In genomic region chr10:3850999-3851937, GRCh38 we compare ENCODE assay signal across 8 cellular contexts.
DNase-seq lines count a peak whose midpoint lies in the region; ATAC-seq and TF ChIP-seq lines count a peak whose summit lies in the region.

No MANE protein-coding gene starts in this region.

- no peaks in the 10 kb centered on the region for H3K27me3 ChIP-seq in skeletal muscle tissue (ENCODE audit: control insufficient read depth in 3 of 3, insufficient read depth in 3 of 3, low read length in 3 of 3)

- H3K4me1 ChIP-seq in skeletal muscle tissue (ENCODE audit: control insufficient read depth in 3 of 3, insufficient read depth in 3 of 3, low read length in 3 of 3), result peaks cover 6 to 14% (median 13%) of the 10 kb centered on the region in 3 donors

- H3K4me3 ChIP-seq in GM12865 (ENCODE audit: low read depth, low read length) (peak overlapping the region; percentile 14; the same call in 1 of the 2 replicates), WI38 (ENCODE audit: low read depth, low read length) (peak overlapping the region; percentile 13; the same call in 1 of the 2 replicates), skeletal muscle tissue (ENCODE audit: low read length in 3 of 3) (no peak overlapping the region)

- H3K36me3 ChIP-seq in skeletal muscle tissue (ENCODE audit: control insufficient read depth in 3 of 3, insufficient read depth in 3 of 3, low read length in 3 of 3), result no peaks in the 10 kb centered on the region

- ATAC-seq in HG03432 (IDR thresholded peaks at IDR 0.05; ENCODE audit: unreplicated experiment) (peak; percentile 49), GM19467 (IDR thresholded peaks at IDR 0.05; ENCODE audit: unreplicated experiment) (no peak)

- TF ChIP-seq CTCF in GM12865 (IDR thresholded peaks at IDR 0.05; ENCODE audit: insufficient read depth, low read depth, low read length, missing control alignments) (no peak), WI38 (IDR thresholded peaks at IDR 0.05; ENCODE audit: low read depth, low read length) (no peak)

- DNase-seq in GM12865 (ENCODE audit: low read depth) (peak; percentile 67), glomerular visceral epithelial cell (ENCODE audit: extremely low spot score) (peak; percentile 81), GM19238 (ENCODE audit: insufficient read length, low spot score) (no peak), islet precursor cell (no peak)

- H3K27ac ChIP-seq in skeletal muscle tissue (ENCODE audit: low read depth, low read length), result peak overlapping the region; percentile 65

- no peak overlapping the region for H3K9ac ChIP-seq in skeletal muscle tissue (ENCODE audit: low read depth in 1 of 3, low read length in 3 of 3)

- no peaks in the 10 kb centered on the region for H3K9me3 ChIP-seq in skeletal muscle tissue (ENCODE audit: control insufficient read depth in 3 of 3, low read length in 3 of 3)

Comparison
In these comparisons a context has a peak if more than half of its experiments do, and no peak if none do; other contexts are left out.
1. DNase-seq: peak in GM12865 (single experiment) and glomerular visceral epithelial cell (single experiment); none in GM19238 (single experiment) and islet precursor cell (single experiment).
2. H3K4me3 ChIP-seq: peak in GM12865 (single experiment) and WI38 (single experiment); none in skeletal muscle tissue (0 of 3).